ENCODE assay signal across 32 cellular contexts in genomic region chr15:98403169-98403568, GRCh38.
DNase-seq lines count a peak whose midpoint lies in the region; ATAC-seq and TF ChIP-seq lines count a peak whose summit lies in the region.
"Had no signal": no experiment of that assay in that cellular context is flagged by ENCODE, and none has a peak within 500 bp of the region (broad histone marks: within the 10 kb centered on the region; RNA-seq: fewer than 3 reads in every experiment).

No MANE protein-coding gene starts in this region.

- H3K36me3 Mint-ChIP-seq in CD8-positive, alpha-beta memory T cell: no peaks in the 10 kb centered on the region
- H3K36me3 Mint-ChIP-seq: CD14-positive monocyte; CD4-positive, alpha-beta memory T cell; CD4-positive, CD25-positive, alpha-beta regulatory T cell; CD8-positive, alpha-beta T cell had no signal

- no peak overlapping the region for H3K27ac ChIP-seq in RWPE2 (ENCODE audit: poor library complexity, severe bottlenecking)
- H3K27ac ChIP-seq in suprapubic skin: no peak overlapping the region
- no peak overlapping the region for H3K27ac ChIP-seq in CD8-positive, alpha-beta memory T cell (ENCODE audit: low read depth, low read length)
- H3K27ac ChIP-seq: 22Rv1; A549; BLaER1; BLaER1 treated with 17β-estradiol and CSF1 and Interleukin-3, amounts not matched to agents 10 nM and 100 nM; C4-2B had no signal

- H3K4me3 ChIP-seq in RWPE2 (ENCODE audit: severe bottlenecking) (no peak overlapping the region), suprapubic skin (no peak overlapping the region)
- H3K4me3 ChIP-seq in CD8-positive, alpha-beta memory T cell (ENCODE audit: low read length): no peak overlapping the region
- H3K4me3 ChIP-seq: A549; BLaER1; BLaER1 treated with 17β-estradiol and CSF1 and Interleukin-3, amounts not matched to agents 10 nM and 100 nM had no signal

- ATAC-seq in RWPE2 (ENCODE audit: low read depth): no peak
- ATAC-seq: A549; CD8-positive, alpha-beta T cell had no signal

- no peaks in the 10 kb centered on the region for H3K9me3 ChIP-seq in RWPE2 (ENCODE audit: severe bottlenecking)
- H3K9me3 ChIP-seq in suprapubic skin: no peaks in the 10 kb centered on the region
- H3K9me3 ChIP-seq in CD8-positive, alpha-beta memory T cell (ENCODE audit: low read length): no peaks in the 10 kb centered on the region
- H3K9me3 ChIP-seq: BE2C; BLaER1; BLaER1 treated with 17β-estradiol and CSF1 and Interleukin-3, amounts not matched to agents 10 nM and 100 nM; Caco-2 had no signal

- H3K36me3 ChIP-seq in RWPE2 (ENCODE audit: low read depth) (no peaks in the 10 kb centered on the region), suprapubic skin (no peaks in the 10 kb centered on the region)
- no peaks in the 10 kb centered on the region for H3K36me3 ChIP-seq in CD8-positive, alpha-beta memory T cell (ENCODE audit: insufficient read depth, low read length)
- H3K36me3 ChIP-seq: BE2C; BLaER1; BLaER1 treated with 17β-estradiol and CSF1 and Interleukin-3, amounts not matched to agents 10 nM and 100 nM had no signal

- H3K4me3 Mint-ChIP-seq in CD8-positive, alpha-beta memory T cell: no peak overlapping the region
- H3K4me3 Mint-ChIP-seq: B cell; CD14-positive monocyte; CD4-positive, alpha-beta memory T cell; CD4-positive, alpha-beta T cell; CD4-positive, CD25-positive, alpha-beta regulatory T cell; CD8-positive, alpha-beta T cell had no signal

- H3K9me3 Mint-ChIP-seq in CD8-positive, alpha-beta memory T cell: peaks cover 0 to 2% (median 0%) of the 10 kb centered on the region in 5 donors
- H3K9me3 Mint-ChIP-seq: CD8-positive, alpha-beta T cell had no signal

- WGBS in suprapubic skin: 74% methylated on average over 5 of the region's 5 CpGs

- CTCF ChIA-PET in CD8-positive, alpha-beta memory T cell (lab: Charles Lee): no interaction called here

- H3K27ac Mint-ChIP-seq in CD8-positive, alpha-beta memory T cell: no peak overlapping the region
- H3K27ac Mint-ChIP-seq: B cell; CD14-positive monocyte; CD4-positive, alpha-beta memory T cell; CD4-positive, alpha-beta T cell; CD4-positive, CD25-positive, alpha-beta regulatory T cell; CD8-positive, alpha-beta T cell had no signal

- no peak for TF ChIP-seq EP300 in suprapubic skin (IDR thresholded peaks at IDR 0.05)

- no peak for TF ChIP-seq POLR2A in suprapubic skin (IDR thresholded peaks at IDR 0.05)

- DNase-seq in RWPE2 (ENCODE audit: low spot score) (peak; percentile 30), mesenteric fat pad (ENCODE audit: low spot score) (peak; percentile 43), suprapubic skin (ENCODE audit: low spot score in 2 of 2) (peak; percentile 18 to 75), NCI-H1417 (lab: John Stamatoyannopoulos, UW) (no peak)
- DNase-seq in activated T-cell treated with anti-CD3 and anti-CD28 coated beads, Interleukin-2, amount 50 U/mL, for 1 hour: no peak
- DNase-seq in CD8-positive, alpha-beta memory T cell: no peak
- DNase-seq: 8988T; ACHN; AML-193; BE2C; C1 segment of cervical spinal cord; Caco-2; Calu3; CD4-positive, alpha-beta memory T cell; CD4-positive, alpha-beta T cell; CD4-positive, CD25-positive, alpha-beta regulatory T cell; CD8-positive, alpha-beta T cell; COR-L47; DMS 273 treated with DMSO at 0.1 percent for 48 hours; DMS153; DMS53; DMS79; DMS79 treated with DMSO at 0.1 percent for 48 hours; DND-41; EL had no signal

- no peaks in the 10 kb centered on the region for H3K27me3 ChIP-seq in RWPE2 (ENCODE audit: insufficient read depth, poor library complexity, severe bottlenecking)
- peaks cover 13% of the 10 kb centered on the region for H3K27me3 ChIP-seq in suprapubic skin
- no peaks in the 10 kb centered on the region for H3K27me3 ChIP-seq in CD8-positive, alpha-beta memory T cell (ENCODE audit: insufficient read depth, low read length, poor library complexity, severe bottlenecking)
- H3K27me3 ChIP-seq: BE2C; BLaER1; BLaER1 treated with 17β-estradiol and CSF1 and Interleukin-3, amounts not matched to agents 10 nM and 100 nM had no signal

- no peaks in the 10 kb centered on the region for H3K4me1 ChIP-seq in RWPE2 (ENCODE audit: insufficient read depth, poor library complexity, severe bottlenecking)
- H3K4me1 ChIP-seq in suprapubic skin: no peaks in the 10 kb centered on the region
- H3K4me1 ChIP-seq in CD8-positive, alpha-beta memory T cell (ENCODE audit: insufficient read depth, low read length): no peaks in the 10 kb centered on the region
- H3K4me1 ChIP-seq: A549, BE2C, BLaER1, Caco-2 had no signal

- POLR2A ChIA-PET in CD8-positive, alpha-beta memory T cell (lab: Charles Lee): no interaction called here

- no peaks in the 10 kb centered on the region for H3K4me1 Mint-ChIP-seq in CD8-positive, alpha-beta memory T cell
- H3K4me1 Mint-ChIP-seq: B cell; CD14-positive monocyte; CD4-positive, alpha-beta memory T cell; CD4-positive, CD25-positive, alpha-beta regulatory T cell had no signal

- H3K27me3 Mint-ChIP-seq in CD8-positive, alpha-beta memory T cell: peaks cover 4% of the 10 kb centered on the region in 2 donors
- H3K27me3 Mint-ChIP-seq: B cell had no signal

- TF ChIP-seq CTCF in RWPE2 (IDR thresholded peaks at IDR 0.05; ENCODE audit: poor library complexity, severe bottlenecking): no peak
- no peak for TF ChIP-seq CTCF in suprapubic skin (IDR thresholded peaks at IDR 0.05)

Comparison
In these comparisons a context has a peak if more than half of its experiments do, and no peak if none do; other contexts are left out.
1. DNase-seq: peak in RWPE2 (single experiment), mesenteric fat pad (single experiment) and suprapubic skin (2 of 2); none in activated T-cell treated with anti-CD3 and anti-CD28 coated beads, Interleukin-2, amount 50 U/mL, for 1 hour (single experiment), NCI-H1417 (0 of 3) and CD8-positive, alpha-beta memory T cell (0 of 5).